Comparison of ENCODE assay signal across 9 cellular contexts in the genomic region with DNA sequence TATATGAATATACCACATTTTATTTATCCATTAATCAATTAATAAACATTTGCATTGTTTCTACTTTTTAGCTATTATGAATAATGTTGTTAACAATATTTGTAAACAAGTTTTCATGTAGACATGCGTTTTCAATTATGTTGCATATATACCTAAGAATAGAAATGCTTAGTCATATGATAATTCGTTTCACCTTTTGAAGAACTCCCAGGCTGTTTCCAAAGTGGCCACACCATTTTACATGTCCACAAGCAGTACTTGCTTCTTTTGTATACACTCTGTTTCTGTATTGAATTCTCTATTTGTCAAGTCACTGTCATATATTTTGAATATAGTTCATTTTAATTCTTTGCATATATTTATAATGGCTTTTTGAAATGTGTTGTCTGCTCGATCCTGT.
"Had no signal": no experiment of that assay in that cellular context is flagged by ENCODE, and none has a peak within 500 bp of the region (broad histone marks: within the 10 kb centered on the region; RNA-seq: fewer than 3 reads in every experiment).

No MANE protein-coding gene starts in this region.

- ATAC-seq: HCT116, HepG2 had no signal

- DNase-seq: GM23248, GOT3, H7, HFFc6, KG1 had no signal

- H3K36me3 ChIP-seq: HAP-1 had no signal

- H3K9ac ChIP-seq: GM23248 had no signal

- FAIRE-seq: HepG2 had no signal

- H3K4me3 ChIP-seq: GM23248, HAP-1 had no signal

- H3K4me1 ChIP-seq: HAP-1 had no signal

- H3K27ac ChIP-seq: GM23248, HL-60 had no signal

- H3K9me3 ChIP-seq: HAP-1 had no signal
